In genomic region chr1:161605024-161605423, GRCh38 we compare ENCODE assay signal across 17 cellular contexts. TPM values are rescaled to one million over a fixed set of nuclear protein-coding genes. Genes with fewer than 3 reads are reported as not detected.
DNase-seq lines count a peak whose midpoint lies in the region; ATAC-seq, FAIRE-seq and TF ChIP-seq lines count a peak whose summit lies in the region.
"Not testable (repeated sequence)": the region's sequence is repeated elsewhere in the genome, so short reads cannot be mapped to it uniquely, and the experiment has no call there.
"Had no signal": no experiment of that assay in that cellular context is flagged by ENCODE, and none has a peak within 500 bp of the region (broad histone marks: within the 10 kb centered on the region; RNA-seq: fewer than 3 reads in every experiment).

No MANE protein-coding gene starts in this region.

- peaks cover 0 to 38% (median 21%) of the 10 kb centered on the region in 7 donors for H3K9me3 Mint-ChIP-seq in CD14-positive monocyte
- peaks cover 11% of the 10 kb centered on the region for H3K9me3 Mint-ChIP-seq in WTC11
- H3K9me3 Mint-ChIP-seq in glutamatergic neuron (ENCODE audit: unreplicated experiment); neural progenitor cell: not testable (repeated sequence)

- H2AFZ ChIP-seq in HepG2 (ENCODE audit: low read length); neural progenitor cell (replicated peaks): not testable (repeated sequence)

- H3K4me1 Mint-ChIP-seq in CD14-positive monocyte, result peaks cover 11% of the 10 kb centered on the region
- not testable (repeated sequence) for H3K4me1 Mint-ChIP-seq in WTC11; glutamatergic neuron (ENCODE audit: low read depth, unreplicated experiment); neural progenitor cell

- H4K20me1 ChIP-seq in HepG2 (ENCODE audit: insufficient read depth, low read length); neural progenitor cell (ENCODE audit: low read depth): not testable (repeated sequence)

- H3K4me2 ChIP-seq in HepG2 (ENCODE audit: low read depth, low read length), result 0 out of 2 replicates have a peak overlapping the region, but pooled peaks have one; percentile 23
- H3K4me2 ChIP-seq in neural progenitor cell, result not testable (repeated sequence)

- not testable (repeated sequence) for DNase-seq in CD14-positive monocyte (ENCODE audit: low spot score); WTC11 (ENCODE audit: low spot score); glutamatergic neuron; HepG2 (ENCODE audit: low spot score); neural progenitor cell (ENCODE audit: low spot score); vagina (ENCODE audit: extremely low spot score in 2 of 2)
- peak; percentile 2 for DNase-seq in H7

- TF ChIP-seq EP300 in HepG2 (IDR thresholded peaks at IDR 0.05; ENCODE audit: low read depth in 2 of 2, low read length in 2 of 2); HepG2 (CRISPR knock-in tag; IDR thresholded peaks at IDR 0.05; ENCODE audit: borderline replicate concordance): not testable (repeated sequence)

- in situ Hi-C loops in HepG2 (cut with HindIII; ENCODE audit: extremely low pct_ligation_motif_present, low pct_unique_long_range_greater_than_20kb), result not testable (repeated sequence)

- H3K36me3 ChIP-seq in H7 (replicated peaks; ENCODE audit: control insufficient read depth, insufficient read depth, low read length); HepG2 (replicated peaks in 1 of 2; ENCODE audit: control insufficient read depth in 1 of 2, insufficient read depth in 2 of 2, low read length in 2 of 2); neural progenitor cell; vagina: not testable (repeated sequence)

- not testable (repeated sequence) for H3K27ac ChIP-seq in HepG2 (ENCODE audit: extremely low read length, insufficient read depth, low read length); neural progenitor cell
- H3K27ac ChIP-seq in vagina, result peak overlapping the region; percentile 56

- H3K79me2 ChIP-seq in HepG2 (ENCODE audit: insufficient read depth, low read length); neural progenitor cell (ENCODE audit: low read depth): not testable (repeated sequence)

- ATAC-seq in WTC11, HepG2: not testable (repeated sequence)

- H3K4me3 Mint-ChIP-seq in CD14-positive monocyte (peak overlapping the region; percentile 1 to 87), WTC11 (peak overlapping the region; percentile 31), glutamatergic neuron (ENCODE audit: unreplicated experiment) (peak overlapping the region; percentile 34)
- H3K4me3 Mint-ChIP-seq in neural progenitor cell, result not testable (repeated sequence)

- not testable (repeated sequence) for H3F3A ChIP-seq in neural progenitor cell (ENCODE audit: low read depth)

- not testable (repeated sequence) for FAIRE-seq in HepG2 (lab: Jason Lieb, UNC)

- H3K4me3 ChIP-seq in H7 (ENCODE audit: insufficient read depth, low read depth, low read length); HepG2 (replicated peaks in 1 of 3; ENCODE audit: insufficient read depth in 1 of 3, low read depth in 2 of 3, low read length in 3 of 3); neural progenitor cell; vagina: not testable (repeated sequence)

- TF ChIP-seq RAD21 in HepG2 (CRISPR knock-in tag; IDR thresholded peaks at IDR 0.05), result not testable (repeated sequence)

- H3K4me1 ChIP-seq in HepG2 (ENCODE audit: insufficient read depth, low read length); neural progenitor cell; vagina: not testable (repeated sequence)

- H3K27ac Mint-ChIP-seq in CD14-positive monocyte; WTC11; glutamatergic neuron (ENCODE audit: unreplicated experiment): not testable (repeated sequence)
- peak overlapping the region; percentile 60 for H3K27ac Mint-ChIP-seq in neural progenitor cell

- H3K27me3 Mint-ChIP-seq in CD14-positive monocyte (ENCODE audit: low read depth in 3 of 3) (peaks cover 35 to 72% (median 56%) of the 10 kb centered on the region in 3 donors), WTC11 (ENCODE audit: low read depth) (peaks cover 55% of the 10 kb centered on the region)
- not testable (repeated sequence) for H3K27me3 Mint-ChIP-seq in glutamatergic neuron (ENCODE audit: unreplicated experiment); neural progenitor cell (ENCODE audit: insufficient read depth, low read depth)

- not testable (repeated sequence) for BruUV-seq in HepG2 (replicated peaks; lab: Mats Ljungman, UMichigan)

- WGBS in HepG2 (ENCODE audit: low lambda C conversion rate), result 37% methylated on average over 12 of the region's 12 CpGs

- TF ChIP-seq POLR2A in HepG2 (IDR thresholded peaks at IDR 0.05; ENCODE audit: insufficient read depth in 1 of 2, low read depth in 2 of 2, low read length in 2 of 2); vagina (IDR thresholded peaks at IDR 0.05): not testable (repeated sequence)

- intact Hi-C loops in CD14-positive monocyte (cut with micrococcal nuclease); HepG2 (cut with micrococcal nuclease; ENCODE audit: unreplicated experiment); vagina (cut with DNase I): not testable (repeated sequence)

- H3K27me3 ChIP-seq in H7 (ENCODE audit: control insufficient read depth, insufficient read depth, low read length); HepG2 (ENCODE audit: control insufficient read depth in 1 of 2, insufficient read depth in 2 of 2, low read length in 2 of 2); vagina: not testable (repeated sequence)
- H3K27me3 ChIP-seq in neural progenitor cell, result peaks cover 25% of the 10 kb centered on the region

- H3K9me3 ChIP-seq in HepG2 (ENCODE audit: low read length); neural progenitor cell (ENCODE audit: low read depth); vagina: not testable (repeated sequence)

- POLR2A ChIA-PET in WTC11 (lab: Charles Lee); HepG2 (lab: Yijun Ruan, JAX): not testable (repeated sequence)

- peaks cover 39 to 48% of the 10 kb centered on the region in 2 donors for H3K36me3 Mint-ChIP-seq in CD14-positive monocyte
- not testable (repeated sequence) for H3K36me3 Mint-ChIP-seq in WTC11; glutamatergic neuron (ENCODE audit: unreplicated experiment); neural progenitor cell

- not testable (repeated sequence) for H3K9ac ChIP-seq in HepG2 (ENCODE audit: insufficient read depth, low read depth, low read length); neural progenitor cell

- not testable (repeated sequence) for TF ChIP-seq CTCF in CD14-positive monocyte (IDR thresholded peaks at IDR 0.05); WTC11 (IDR thresholded peaks at IDR 0.05); glutamatergic neuron (IDR thresholded peaks at IDR 0.05; ENCODE audit: partially characterized antibody, unreplicated experiment); HepG2 (CRISPR knock-in tag; IDR thresholded peaks at IDR 0.05); neural progenitor cell (IDR thresholded peaks at IDR 0.05); vagina (IDR thresholded peaks at IDR 0.05)

- CTCF ChIA-PET in WTC11 (lab: Charles Lee), result interaction anchor here (0.5 to 0.6 kb wide), 3 partner anchors 137 to 432 kb away, joined by 4 read pairs; no protein-coding TSS in a partner anchor
- CTCF ChIA-PET in HepG2 (lab: Yijun Ruan, JAX; ENCODE audit: low intra/inter-chr PET ratio, low total read pairs), result not testable (repeated sequence)

RNA-seq across cellular contexts. Expression of gene FCGR3B, which starts 26.0 kb away (rescaled TPM):
- 1 to 10 TPM in 1 of 2 donors, under 1 TPM in 1; 0.53 to 1.3 TPM for polyA plus RNA-seq in CD14-positive monocyte
- total RNA-seq in H7 (2014; rRNA removed; shearing (Covaris generic)), result not detected in 2 replicates
- total RNA-seq in WTC11 (2021), result not detected in 3 replicates
- total RNA-seq in glutamatergic neuron (ENCODE audit: unreplicated experiment), result not detected
- not detected in 2 replicates for total RNA-seq in HepG2 (2016; rRNA removed; fragmentation: Illumina TruSeq; extraction: Trizol)
- total RNA-seq in HepG2 (2016; cell fraction: cytosol; rRNA removed; fragmentation: Illumina TruSeq; extraction: Trizol; ENCODE audit: low read depth), result not detected in 2 replicates
- not detected in 2 replicates for total RNA-seq in HepG2 (2016; cell fraction: insoluble cytoplasmic fraction; rRNA removed; fragmentation: Illumina TruSeq; extraction: Trizol)
- not detected in 2 replicates for total RNA-seq in HepG2 (2016; cell fraction: membrane; rRNA removed; fragmentation: Illumina TruSeq; extraction: Trizol)
- total RNA-seq in HepG2 (2016; cell fraction: nucleus; rRNA removed; fragmentation: Illumina TruSeq; extraction: Trizol), result not detected in 2 replicates
- polyA plus RNA-seq in HepG2 (2011; rRNA removed), result not detected in 2 replicates
- polyA plus RNA-seq in HepG2 (2011; cell fraction: cytosol; rRNA removed), result not detected in 2 replicates
- not detected in 2 replicates for polyA plus RNA-seq in HepG2 (2011; cell fraction: nucleus; rRNA removed)
- not detected in 2 replicates for polyA plus RNA-seq in HepG2 (2012)
- not detected in 2 replicates for polyA plus RNA-seq in HepG2 (2016; cell fraction: cytosol; fragmentation: Illumina TruSeq; extraction: Trizol; ENCODE audit: low read depth)
- not detected in 2 replicates for polyA plus RNA-seq in HepG2 (2016; cell fraction: insoluble cytoplasmic fraction; fragmentation: Illumina TruSeq; extraction: Trizol; ENCODE audit: low read depth)
- polyA plus RNA-seq in HepG2 (2016; cell fraction: membrane; fragmentation: Illumina TruSeq; extraction: Trizol; ENCODE audit: low read depth), result not detected in 2 replicates
- polyA plus RNA-seq in HepG2 (2016; cell fraction: nucleus; fragmentation: Illumina TruSeq; extraction: Trizol; ENCODE audit: insufficient read depth, low read depth), result not detected in 2 replicates
- polyA minus RNA-seq in HepG2 (2011; rRNA and poly(A)+ RNA removed; ENCODE audit: low replicate concordance), result not detected in 2 replicates
- not detected in 2 replicates for polyA minus RNA-seq in HepG2 (2011; cell fraction: cytosol; rRNA and poly(A)+ RNA removed)
- not detected in 2 replicates for polyA minus RNA-seq in HepG2 (2011; cell fraction: nucleus; rRNA and poly(A)+ RNA removed)
- not detected in 2 replicates for total RNA-seq in neural progenitor cell (ENCODE audit: low replicate concordance)
- 2.5 TPM for total RNA-seq in vagina
- total RNA-seq: A172; B cell; CD4-positive, alpha-beta memory T cell; CD4-positive, CD25-positive, alpha-beta regulatory T cell; CD8-positive, alpha-beta memory T cell; Daoy; G401; GM12878 had no signal
- polyA plus RNA-seq: A549; BJ; CD4-positive, alpha-beta memory T cell; CD4-positive, CD25-positive, alpha-beta regulatory T cell; GM12878 had no signal

RNA-seq across cellular contexts. Expression of gene FCGR3A, which starts 55.4 kb away (rescaled TPM):
- polyA plus RNA-seq in CD14-positive monocyte (100 to 1,000 TPM in 1 of 2 donors, 10 to 100 TPM in 1; 35.9 to 131 TPM), HepG2 (2011; rRNA removed) (not detected in 2 replicates)
- total RNA-seq in H7 (2014; rRNA removed; shearing (Covaris generic)), result not detected in 2 replicates
- total RNA-seq in WTC11 (2021) (0.11 to 0.32 TPM (median 0.11 TPM) in 3 replicates), glutamatergic neuron (ENCODE audit: unreplicated experiment) (not detected), HepG2 (2016; rRNA removed; fragmentation: Illumina TruSeq; extraction: Trizol) (not detected in 2 replicates), neural progenitor cell (ENCODE audit: low replicate concordance) (not detected in 2 replicates), vagina (14.2 TPM)
- total RNA-seq in HepG2 (2016; cell fraction: cytosol; rRNA removed; fragmentation: Illumina TruSeq; extraction: Trizol; ENCODE audit: low read depth), result not detected in 2 replicates
- not detected in 2 replicates for total RNA-seq in HepG2 (2016; cell fraction: insoluble cytoplasmic fraction; rRNA removed; fragmentation: Illumina TruSeq; extraction: Trizol)
- total RNA-seq in HepG2 (2016; cell fraction: membrane; rRNA removed; fragmentation: Illumina TruSeq; extraction: Trizol), result not detected in 2 replicates
- not detected in 2 replicates for total RNA-seq in HepG2 (2016; cell fraction: nucleus; rRNA removed; fragmentation: Illumina TruSeq; extraction: Trizol)
- polyA plus RNA-seq in HepG2 (2011; cell fraction: cytosol; rRNA removed), result not detected in 2 replicates
- polyA plus RNA-seq in HepG2 (2011; cell fraction: nucleus; rRNA removed), result not detected in 2 replicates
- polyA plus RNA-seq in HepG2 (2012), result not detected in 2 replicates
- polyA plus RNA-seq in HepG2 (2016; cell fraction: cytosol; fragmentation: Illumina TruSeq; extraction: Trizol; ENCODE audit: low read depth), result not detected in 2 replicates
- not detected in 2 replicates for polyA plus RNA-seq in HepG2 (2016; cell fraction: insoluble cytoplasmic fraction; fragmentation: Illumina TruSeq; extraction: Trizol; ENCODE audit: low read depth)
- not detected in 2 replicates for polyA plus RNA-seq in HepG2 (2016; cell fraction: membrane; fragmentation: Illumina TruSeq; extraction: Trizol; ENCODE audit: low read depth)
- not detected in 2 replicates for polyA plus RNA-seq in HepG2 (2016; cell fraction: nucleus; fragmentation: Illumina TruSeq; extraction: Trizol; ENCODE audit: insufficient read depth, low read depth)
- not detected in 2 replicates for polyA minus RNA-seq in HepG2 (2011; rRNA and poly(A)+ RNA removed; ENCODE audit: low replicate concordance)
- polyA minus RNA-seq in HepG2 (2011; cell fraction: cytosol; rRNA and poly(A)+ RNA removed), result not detected in 2 replicates
- polyA minus RNA-seq in HepG2 (2011; cell fraction: nucleus; rRNA and poly(A)+ RNA removed), result not detected in 2 replicates
- total RNA-seq: A172; CD4-positive, CD25-positive, alpha-beta regulatory T cell; Daoy; G401 had no signal
- polyA plus RNA-seq: A549, BJ had no signal

RNA-seq across cellular contexts. Expression of gene FCGR2B, which starts 57.9 kb away (rescaled TPM):
- polyA plus RNA-seq in CD14-positive monocyte, result 10 to 100 TPM; 12.1 to 41.5 TPM
- total RNA-seq in H7 (2014; rRNA removed; shearing (Covaris generic)), result not detected in 2 replicates
- total RNA-seq in WTC11 (2021), result 0.09 to 0.11 TPM in 2 of 3 replicates, not detected in the other
- not detected for total RNA-seq in glutamatergic neuron (ENCODE audit: unreplicated experiment)
- total RNA-seq in HepG2 (2016; rRNA removed; fragmentation: Illumina TruSeq; extraction: Trizol), result not detected in 2 replicates
- not detected in 2 replicates for total RNA-seq in HepG2 (2016; cell fraction: cytosol; rRNA removed; fragmentation: Illumina TruSeq; extraction: Trizol; ENCODE audit: low read depth)
- not detected in 2 replicates for total RNA-seq in HepG2 (2016; cell fraction: insoluble cytoplasmic fraction; rRNA removed; fragmentation: Illumina TruSeq; extraction: Trizol)
- not detected in 2 replicates for total RNA-seq in HepG2 (2016; cell fraction: membrane; rRNA removed; fragmentation: Illumina TruSeq; extraction: Trizol)
- total RNA-seq in HepG2 (2016; cell fraction: nucleus; rRNA removed; fragmentation: Illumina TruSeq; extraction: Trizol), result not detected in 2 replicates
- 0.03 TPM in 1 of 2 replicates, not detected in the other for polyA plus RNA-seq in HepG2 (2011; rRNA removed)
- polyA plus RNA-seq in HepG2 (2011; cell fraction: cytosol; rRNA removed), result not detected in 2 replicates
- not detected in 2 replicates for polyA plus RNA-seq in HepG2 (2011; cell fraction: nucleus; rRNA removed)
- polyA plus RNA-seq in HepG2 (2012), result not detected in 2 replicates
- not detected in 2 replicates for polyA plus RNA-seq in HepG2 (2016; cell fraction: cytosol; fragmentation: Illumina TruSeq; extraction: Trizol; ENCODE audit: low read depth)
- polyA plus RNA-seq in HepG2 (2016; cell fraction: insoluble cytoplasmic fraction; fragmentation: Illumina TruSeq; extraction: Trizol; ENCODE audit: low read depth), result not detected in 2 replicates
- polyA plus RNA-seq in HepG2 (2016; cell fraction: membrane; fragmentation: Illumina TruSeq; extraction: Trizol; ENCODE audit: low read depth), result not detected in 2 replicates
- not detected in 2 replicates for polyA plus RNA-seq in HepG2 (2016; cell fraction: nucleus; fragmentation: Illumina TruSeq; extraction: Trizol; ENCODE audit: insufficient read depth, low read depth)
- polyA minus RNA-seq in HepG2 (2011; rRNA and poly(A)+ RNA removed; ENCODE audit: low replicate concordance), result not detected in 2 replicates
- polyA minus RNA-seq in HepG2 (2011; cell fraction: cytosol; rRNA and poly(A)+ RNA removed), result not detected in 2 replicates
- polyA minus RNA-seq in HepG2 (2011; cell fraction: nucleus; rRNA and poly(A)+ RNA removed), result not detected in 2 replicates
- total RNA-seq in neural progenitor cell (ENCODE audit: low replicate concordance), result 0.15 TPM in 1 of 2 replicates, not detected in the other
- total RNA-seq in vagina, result 10.3 TPM
- total RNA-seq: A172, Daoy, G401 had no signal
- polyA plus RNA-seq: A549, BJ had no signal

Comparison
In these comparisons a context has a peak if more than half of its experiments do, and no peak if none do; other contexts are left out.
1. RNA of gene FCGR3A, which starts 55.4 kb away (total RNA-seq): 14.2 TPM in vagina (single experiment); 0.11 to 0.32 TPM in WTC11, not detected in H7, not detected in glutamatergic neuron (single experiment), not detected in HepG2 and not detected in neural progenitor cell; every median in the first group is over 10 times any median in the second.